Comparison of ENCODE assay signal across 1 cellular context in genomic region chr1:65993047-65993363, GRCh38.
TF ChIP-seq lines count a peak whose summit lies in the region.

No MANE protein-coding gene starts in this region.

TF ChIP-seq in SK-N-SH, 30 proteins besides CTCF, POLR2A, EP300 and RAD21 (continued from another document):
- TF ChIP-seq ELF1 (IDR thresholded peaks at IDR 0.05) (no peak), JUND (IDR thresholded peaks at IDR 0.05) (no peak), YY1 (IDR thresholded peaks at IDR 0.05; ENCODE audit: low read depth) (no peak), TCF12 (IDR thresholded peaks at IDR 0.05) (no peak), RXRA (IDR thresholded peaks at IDR 0.05; ENCODE audit: borderline replicate concordance, low read depth) (no peak), GABPA (IDR thresholded peaks at IDR 0.05; ENCODE audit: low read depth) (no peak), POLR2AphosphoS5 (IDR thresholded peaks at IDR 0.05; ENCODE audit: low read depth, low read length) (no peak), RFX5 (IDR thresholded peaks at IDR 0.05; ENCODE audit: low read length) (no peak), RCOR1 (IDR thresholded peaks at IDR 0.05; ENCODE audit: low read length) (no peak)
TF ChIP-seq in SK-N-SH: peak in this region for 0.
